In the genomic region with DNA sequence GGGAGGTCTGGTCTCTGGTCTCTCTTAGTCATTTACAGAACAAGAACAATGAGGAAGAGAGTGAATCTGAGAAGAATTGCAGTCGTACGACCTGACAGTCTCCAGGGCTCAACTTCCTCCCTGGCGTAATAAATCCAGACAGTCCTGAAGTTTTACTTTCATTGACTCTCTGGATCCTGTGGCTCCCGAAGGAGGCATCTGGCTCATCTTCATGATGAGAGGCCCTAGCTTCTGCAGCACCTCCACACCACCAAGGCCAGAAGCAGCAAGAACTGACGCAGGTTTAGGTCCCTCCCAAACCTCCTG, we compare ENCODE assay signal across 22 cellular contexts.
"Had no signal": no experiment of that assay in that cellular context is flagged by ENCODE, and none has a peak within 500 bp of the region (broad histone marks: within the 10 kb centered on the region; RNA-seq: fewer than 3 reads in every experiment).

No MANE protein-coding gene starts in this region.

- H3K4me1 Mint-ChIP-seq: activated naive CD4-positive, alpha-beta T cell treated with anti-CD3 and anti-CD28 coated beads, Interleukin-2, amount 50 U/mL, for 24 hours; brain; nephron had no signal

- H3K9ac ChIP-seq: parathyroid adenoma had no signal

- FAIRE-seq: colon, keratinocyte, TTC549 had no signal

- H3K27ac ChIP-seq: foreskin keratinocyte, lower lobe of right lung, parathyroid adenoma, thoracic aorta, upper lobe of left lung, WERI-Rb-1 had no signal

- H3K79me2 ChIP-seq: parathyroid adenoma had no signal

- H3K9me3 ChIP-seq: lower lobe of right lung, thoracic aorta, upper lobe of left lung had no signal

- H3K4me1 ChIP-seq: foreskin keratinocyte, lower lobe of right lung, parathyroid adenoma had no signal

- H3K27me3 ChIP-seq: foreskin keratinocyte, upper lobe of left lung had no signal

- H3K9me3 Mint-ChIP-seq: activated naive CD4-positive, alpha-beta T cell treated with anti-CD3 and anti-CD28 coated beads, Interleukin-2, amount 50 U/mL, for 24 hours; activated T-helper 1 cell treated with anti-CD3 and anti-CD28 coated beads, Interleukin-12 subunit alpha, Interleukin-12 subunit beta, Interleukin-2, Interleukin-4 antibody, amounts not matched to agents 30 ng/mL and 10 ng/mL and 1 ng/mL, durations not matched to agents 14 hours and 24 hours and 36 hours; brain; nephron had no signal

- H3K27ac Mint-ChIP-seq: activated CD8-positive, alpha-beta T cell treated with anti-CD3 and anti-CD28 coated beads, Interleukin-2, amount 10 ng/mL, durations not matched to agents 7 days and 5 days; activated T-helper 1 cell treated with anti-CD3 and anti-CD28 coated beads, Interleukin-12 subunit alpha, Interleukin-12 subunit beta, Interleukin-2, Interleukin-4 antibody, amounts not matched to agents 30 ng/mL and 10 ng/mL and 1 ng/mL, durations not matched to agents 14 hours and 24 hours and 36 hours; brain; nephron had no signal

- ATAC-seq: activated CD8-positive, alpha-beta T cell treated with anti-CD3 and anti-CD28 coated beads, Interleukin-2, amount 10 ng/mL, durations not matched to agents 7 days and 5 days; foreskin keratinocyte; lower lobe of right lung had no signal

- H3K4me3 Mint-ChIP-seq: activated CD8-positive, alpha-beta T cell treated with anti-CD3 and anti-CD28 coated beads, Interleukin-2, amount 10 ng/mL, durations not matched to agents 7 days and 5 days; activated naive CD4-positive, alpha-beta T cell treated with anti-CD3 and anti-CD28 coated beads, Interleukin-2, amount 50 U/mL, for 24 hours; activated T-helper 1 cell treated with anti-CD3 and anti-CD28 coated beads, Interleukin-12 subunit alpha, Interleukin-12 subunit beta, Interleukin-2, Interleukin-4 antibody, amounts not matched to agents 30 ng/mL and 10 ng/mL and 1 ng/mL, durations not matched to agents 14 hours and 24 hours and 36 hours; brain; nephron had no signal

- H3K4me3 ChIP-seq: lower lobe of right lung, thoracic aorta, upper lobe of left lung had no signal

- H2AFZ ChIP-seq: parathyroid adenoma had no signal

- DNase-seq: activated CD4-positive, alpha-beta T cell treated with anti-CD3 and anti-CD28 coated beads for 1 hour; activated CD4-positive, alpha-beta T cell treated with anti-CD3 and anti-CD28 coated beads, Interleukin-2, amount 50 U/mL, for 1 hour; activated CD8-positive, alpha-beta T cell treated with anti-CD3 and anti-CD28 coated beads, Interleukin-2, amount 10 ng/mL, durations not matched to agents 7 days and 5 days; activated gamma-delta T cell treated with Interleukin-2 at 50 U/mL for 16 hours; anterior cingulate cortex; effector memory CD4-positive, alpha-beta T cell; foreskin keratinocyte; lower lobe of right lung; midbrain; stimulated activated CD4-positive, alpha-beta T cell treated with anti-CD3 and anti-CD28 coated beads, Interleukin-4, amount 100 ng/mL, for 24 hours; stimulated activated naive CD4-positive, alpha-beta T cell treated with Interleukin-2 at 50 U/mL for 16 hours; upper lobe of left lung; WERI-Rb-1 had no signal

- H3K27me3 Mint-ChIP-seq: activated naive CD4-positive, alpha-beta T cell treated with anti-CD3 and anti-CD28 coated beads, Interleukin-2, amount 50 U/mL, for 24 hours; brain had no signal
